In genomic region chr15:87354661-87355410, GRCh38 we compare ENCODE assay signal across 22 cellular contexts.
DNase-seq lines count a peak whose midpoint lies in the region; ATAC-seq, FAIRE-seq and TF ChIP-seq lines count a peak whose summit lies in the region.
"Had no signal": no experiment of that assay in that cellular context is flagged by ENCODE, and none has a peak within 500 bp of the region (broad histone marks: within the 10 kb centered on the region; RNA-seq: fewer than 3 reads in every experiment).

No MANE protein-coding gene starts in this region.

- H3K9me3 Mint-ChIP-seq in activated naive CD4-positive, alpha-beta T cell treated with anti-CD3 and anti-CD28 coated beads, Interleukin-2, amount 50 U/mL, for 72 hours: no peaks in the 10 kb centered on the region
- H3K9me3 Mint-ChIP-seq: activated T-cell treated with anti-CD3 and anti-CD28 coated beads, Interleukin-2, amount 50 U/mL, for 24 hours; neural progenitor cell had no signal

- TF ChIP-seq CTCF in A549 (IDR thresholded peaks at IDR 0.05) (no peak), fibroblast of the aortic adventitia (IDR thresholded peaks at IDR 0.05; ENCODE audit: insufficient read depth, low read length) (no peak)

- FAIRE-seq in A549 (lab: Jason Lieb, UNC): peak; percentile 81
- FAIRE-seq: A204.1 had no signal

- 0 out of 6 replicates have a peak overlapping the region, but pooled peaks of 1 of the 2 experiments have one; percentile 23 for H3K27ac ChIP-seq in A549
- H3K27ac ChIP-seq: gastroesophageal sphincter, neural progenitor cell, SJSA1, testis had no signal

- H3K4me3 ChIP-seq in A549: no peak overlapping the region
- H3K4me3 ChIP-seq in adipocyte (ENCODE audit: low read length): no peak overlapping the region
- H3K4me3 ChIP-seq in fibroblast of the aortic adventitia (ENCODE audit: low read depth, low read length): no peak overlapping the region
- H3K4me3 ChIP-seq: gastroesophageal sphincter, neural progenitor cell, SJSA1, testis had no signal

- ATAC-seq in A549: peak; percentile 70 to 72
- no peak for ATAC-seq in activated naive CD4-positive, alpha-beta T cell treated with anti-CD3 and anti-CD28 coated beads, Interleukin-2, amount 50 U/mL, for 72 hours
- no peak for ATAC-seq in GM21528 (IDR thresholded peaks at IDR 0.05; ENCODE audit: low FRiP score, unreplicated experiment)
- ATAC-seq: gastroesophageal sphincter, right cardiac atrium had no signal

- POLR2A ChIA-PET in A549 (lab: Yijun Ruan, JAX): interaction anchor here (0.7 kb wide), 1 partner anchor 1731 kb away, joined by 7 read pairs; no protein-coding TSS in a partner anchor

- no peaks in the 10 kb centered on the region for H3K36me3 ChIP-seq in adipocyte (ENCODE audit: control insufficient read depth, insufficient read depth, low read length, severe bottlenecking)
- H3K36me3 ChIP-seq: gastroesophageal sphincter, neural progenitor cell, SJSA1 had no signal

- H3K9me3 ChIP-seq in A549 (no peaks in the 10 kb centered on the region), adipocyte (ENCODE audit: control insufficient read depth, low read length) (no peaks in the 10 kb centered on the region)
- H3K9me3 ChIP-seq: gastroesophageal sphincter, SJSA1, testis had no signal

- CTCF ChIA-PET in A549 (lab: Yijun Ruan, JAX): interaction anchor here (0.8 to 1.2 kb wide), 2 partner anchors 41 to 892 kb away, joined by 3 read pairs; no protein-coding TSS in a partner anchor

- peaks cover 5% of the 10 kb centered on the region; the same call in 1 of the 3 replicates for H3K4me1 ChIP-seq in A549
- H3K4me1 ChIP-seq in adipocyte (ENCODE audit: control insufficient read depth, insufficient read depth, low read length): peaks cover 5% of the 10 kb centered on the region
- H3K4me1 ChIP-seq: gastroesophageal sphincter, neural progenitor cell, testis had no signal

- H3K27ac Mint-ChIP-seq in activated naive CD4-positive, alpha-beta T cell treated with anti-CD3 and anti-CD28 coated beads, Interleukin-2, amount 50 U/mL, for 72 hours: no peak overlapping the region
- H3K27ac Mint-ChIP-seq: activated T-cell treated with anti-CD3 and anti-CD28 coated beads, Interleukin-2, amount 50 U/mL, for 24 hours; IgD-negative memory B cell; immature natural killer cell; neural progenitor cell had no signal

- peak overlapping the region; percentile 21; the same call in 1 of the 3 replicates for H3K4me2 ChIP-seq in A549
- H3K4me2 ChIP-seq: neural progenitor cell had no signal

- no peaks in the 10 kb centered on the region for H3K36me3 Mint-ChIP-seq in activated naive CD4-positive, alpha-beta T cell treated with anti-CD3 and anti-CD28 coated beads, Interleukin-2, amount 50 U/mL, for 72 hours
- H3K36me3 Mint-ChIP-seq: IgD-negative memory B cell, immature natural killer cell, neural progenitor cell had no signal

- no peak for TF ChIP-seq POLR2A in A549 (IDR thresholded peaks at IDR 0.05; ENCODE audit: low read length)

- no peak overlapping the region for H3K9ac ChIP-seq in adipocyte (ENCODE audit: low read length)
- H3K9ac ChIP-seq: neural progenitor cell had no signal

- no peak for TF ChIP-seq EP300 in A549 (IDR thresholded peaks at IDR 0.05)

- DNase-seq in A549 (ENCODE audit: low read depth in 1 of 2, low spot score in 1 of 2): no peak
- peak; percentile 84 for DNase-seq in HCEC 1CT
- DNase-seq in adipocyte (ENCODE audit: low read depth): peak; percentile 26
- peak; percentile 95 for DNase-seq in fibroblast of the aortic adventitia (ENCODE audit: low read depth)
- DNase-seq in stimulated activated CD4-positive, alpha-beta T cell treated with anti-CD3 and anti-CD28 coated beads, Interleukin-12 subunit alpha, Interleukin-12 subunit beta, amount 100 ng/mL, for 4 hours: no peak
- DNase-seq in activated naive CD4-positive, alpha-beta T cell treated with anti-CD3 and anti-CD28 coated beads, Interleukin-2, amount 50 U/mL, for 72 hours (ENCODE audit: low spot score in 2 of 2): no peak
- DNase-seq in NCI-H748 treated with DMSO at 0.1 percent for 48 hours (lab: John Stamatoyannopoulos, UW): no peak
- DNase-seq: activated CD4-positive, alpha-beta T cell treated with anti-CD3 and anti-CD28 coated beads, Interleukin-2, amount 50 U/mL, for 1 hour; activated T-cell treated with anti-CD3 and anti-CD28 coated beads, Interleukin-2, amount 50 U/mL, for 24 hours; amygdala; GOT3; immature natural killer cell; NCI-H1105; NK-92 treated with Interleukin-12 subunit alpha and Interleukin-12 subunit beta, amount 100 ng/mL, for 24 hours; right cardiac atrium; testis had no signal

- TF ChIP-seq RAD21 in A549 (conservative IDR thresholded peaks at IDR 0.05 in 1 of 2, IDR thresholded peaks at IDR 0.05 in 1 of 2): no peak

- WGBS in A549 (ENCODE audit: missing lambda C conversion rate): 1% methylated on average over 3 of the region's 3 CpGs

- no peaks in the 10 kb centered on the region for H3K27me3 ChIP-seq in adipocyte (replicated peaks; ENCODE audit: control insufficient read depth, insufficient read depth, low read length)
- H3K27me3 ChIP-seq: gastroesophageal sphincter, neural progenitor cell, SJSA1, testis had no signal

TF ChIP-seq in A549, 52 proteins besides CTCF, POLR2A, EP300 and RAD21:
- TF ChIP-seq ESRRA (IDR thresholded peaks at IDR 0.05; ENCODE audit: borderline replicate concordance, low read length) (no peak), CHD2 (IDR thresholded peaks at IDR 0.05; ENCODE audit: low read length, partially characterized antibody) (no peak), JUNB (IDR thresholded peaks at IDR 0.05) (peak; percentile 38; the same call in 1 of the 2 replicates), PHF8 (IDR thresholded peaks at IDR 0.05; ENCODE audit: borderline replicate concordance, low read depth) (no peak)

Comparison
In these comparisons a context has a peak if more than half of its experiments do, and no peak if none do; other contexts are left out.
1. ATAC-seq: peak in A549 (2 of 2); none in activated naive CD4-positive, alpha-beta T cell treated with anti-CD3 and anti-CD28 coated beads, Interleukin-2, amount 50 U/mL, for 72 hours (0 of 2) and GM21528 (single experiment).
2. DNase-seq: peak in HCEC 1CT (single experiment), adipocyte (single experiment) and fibroblast of the aortic adventitia (single experiment); none in A549 (0 of 2), stimulated activated CD4-positive, alpha-beta T cell treated with anti-CD3 and anti-CD28 coated beads, Interleukin-12 subunit alpha, Interleukin-12 subunit beta, amount 100 ng/mL, for 4 hours (single experiment), activated naive CD4-positive, alpha-beta T cell treated with anti-CD3 and anti-CD28 coated beads, Interleukin-2, amount 50 U/mL, for 72 hours (0 of 2) and NCI-H748 treated with DMSO at 0.1 percent for 48 hours (single experiment).